In genomic region chr13:40622246-40622645, GRCh38 we compare ENCODE assay signal across 1 cellular context.
TF ChIP-seq lines count a peak whose summit lies in the region.

No MANE protein-coding gene starts in this region.

TF ChIP-seq in A549, 52 proteins besides CTCF, POLR2A, EP300 and RAD21 (continued from another document):
- TF ChIP-seq MAX (IDR thresholded peaks at IDR 0.05): no peak
- no peak for TF ChIP-seq HOXB13 (CRISPR knock-in tag; IDR thresholded peaks at IDR 0.05; ENCODE audit: low read depth)
- TF ChIP-seq CBX8 (IDR thresholded peaks at IDR 0.05): no peak
TF ChIP-seq in A549: peak in this region for 0.
